Comparison of ENCODE assay signal across 24 cellular contexts in the genomic region with DNA sequence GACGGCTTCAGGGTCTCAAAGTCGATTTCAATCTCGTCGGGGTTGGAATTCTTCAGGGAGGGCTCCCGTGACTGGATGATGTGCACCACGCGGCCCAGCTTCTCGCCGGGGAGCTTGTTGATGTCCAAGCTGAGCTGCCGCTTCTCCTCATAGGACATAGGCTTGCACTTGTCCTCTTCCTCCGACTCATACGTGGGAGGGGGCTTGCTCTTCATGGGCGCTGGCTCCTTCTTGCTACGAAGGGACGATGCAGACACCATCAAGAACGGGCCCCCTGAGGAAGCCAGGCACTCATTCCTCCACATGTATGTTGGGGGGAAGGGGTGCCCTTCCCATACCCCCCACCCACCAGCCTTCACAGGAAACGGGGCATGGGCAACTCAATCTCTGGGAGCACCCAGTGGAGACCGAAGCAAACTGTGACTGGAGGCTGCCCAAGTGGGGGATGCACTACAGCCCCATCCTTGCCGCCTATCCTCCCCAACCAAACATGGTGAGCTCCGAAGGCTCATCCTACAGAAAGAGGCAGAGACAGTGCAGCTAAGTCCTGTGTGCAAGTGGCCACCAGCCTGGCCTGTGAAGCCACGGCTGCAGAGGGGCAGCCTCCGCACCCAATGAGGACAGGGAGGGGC. TPM values are rescaled to one million over a fixed set of nuclear protein-coding genes. Genes with fewer than 3 reads are reported as not detected.
DNase-seq lines count a peak whose midpoint lies in the region; ATAC-seq and TF ChIP-seq lines count a peak whose summit lies in the region.
"Had no signal": no experiment of that assay in that cellular context is flagged by ENCODE, and none has a peak within 500 bp of the region (broad histone marks: within the 10 kb centered on the region; RNA-seq: fewer than 3 reads in every experiment).

No MANE protein-coding gene starts in this region.

- no peak overlapping the region for H3K4ac ChIP-seq in IMR-90 (ENCODE audit: low read depth, low read length)

- H3K36me3 Mint-ChIP-seq in Calu3 (ENCODE audit: insufficient read depth, unreplicated experiment) (peaks cover 50% of the 10 kb centered on the region), osteocyte (ENCODE audit: unreplicated experiment) (peaks cover 49% of the 10 kb centered on the region), progenitor cell of endocrine pancreas (ENCODE audit: insufficient read depth) (peaks cover 11% of the 10 kb centered on the region)

- TF ChIP-seq CTCF in Calu3 (IDR thresholded peaks at IDR 0.05; ENCODE audit: unreplicated experiment) (no peak), IMR-90 (conservative IDR thresholded peaks at IDR 0.05; ENCODE audit: low read depth, low read length) (no peak), mammary epithelial cell (conservative IDR thresholded peaks at IDR 0.05 in 1 of 2, IDR thresholded peaks at IDR 0.05 in 1 of 2; ENCODE audit: extremely low read depth in 1 of 2, insufficient read depth in 1 of 2, low read depth in 1 of 2, low read length in 2 of 2) (no peak), osteocyte (IDR thresholded peaks at IDR 0.05) (no peak), progenitor cell of endocrine pancreas (IDR thresholded peaks at IDR 0.05; ENCODE audit: unreplicated experiment) (no peak)

- no peak for DNase-seq in Calu3
- DNase-seq in IMR-90, result no peak
- DNase-seq in mammary epithelial cell, result no peak
- no peak for DNase-seq in osteocyte (ENCODE audit: extremely low spot score, unreplicated experiment)
- DNase-seq in head of caudate nucleus, result no peak
- no peak for DNase-seq in progenitor cell of endocrine pancreas (ENCODE audit: low spot score, unreplicated experiment)
- no peak for DNase-seq in NCI-H1436 (lab: John Stamatoyannopoulos, UW)
- no peak for DNase-seq in stimulated activated CD4-positive, alpha-beta T cell treated with anti-CD3 and anti-CD28 coated beads, Interleukin-1b, Interleukin-23, amount 100 ng/mL, for 48 hours
- DNase-seq: AML-193; Caco-2; CD4-positive, CD25-positive, alpha-beta regulatory T cell; DMS153; GF-D8; GM23248; HCEC 1CT; NCI-H1105 treated with DMSO at 0.1 percent for 48 hours; NCI-H187; NCI-H2107; NCI-H510A; NCI-H748 treated with DMSO at 0.1 percent for 48 hours; NK-92 treated with Interleukin-12 subunit alpha and Interleukin-12 subunit beta, amount 100 ng/mL, for 24 hours; RPMI8226; SIG-M5 had no signal

- TF ChIP-seq POLR2A in IMR-90 (IDR thresholded peaks at IDR 0.05; ENCODE audit: low read depth, low read length), result no peak

- BruUV-seq in Calu3 (replicated peaks; lab: Mats Ljungman, UMichigan), result TSS peak; percentile 87
- BruUV-seq in IMR-90 (replicated peaks; lab: Mats Ljungman, UMichigan), result TSS peak; percentile 93
- BruUV-seq in mammary epithelial cell (replicated peaks; lab: Mats Ljungman, UMichigan), result TSS peak; percentile 96

- H3K27me3 ChIP-seq in IMR-90 (ENCODE audit: control insufficient read depth, insufficient read depth, low read length), result no peaks in the 10 kb centered on the region
- no peaks in the 10 kb centered on the region for H3K27me3 ChIP-seq in mammary epithelial cell (ENCODE audit: insufficient read depth, low read length)

- H3K4me2 ChIP-seq in IMR-90 (ENCODE audit: low read depth, low read length), result no peak overlapping the region
- no peak overlapping the region for H3K4me2 ChIP-seq in mammary epithelial cell (ENCODE audit: insufficient read depth, low read depth, low read length)

- no peak overlapping the region for H2BK5ac ChIP-seq in IMR-90 (ENCODE audit: low read depth, low read length, poor library complexity, severe bottlenecking)

- WGBS in IMR-90 (ENCODE audit: extremely low coverage in 2 of 2, insufficient read length in 1 of 2), 2 experiments, result 90% methylated on average over 12 of the region's 22 CpGs; no CpG with 5 or more reads in 1 of the 2 experiments
- WGBS in mammary epithelial cell (ENCODE audit: low coverage, missing lambda C conversion rate), result 86% methylated on average over 18 of the region's 22 CpGs

- H3K56ac ChIP-seq in IMR-90 (ENCODE audit: extremely low read depth, insufficient read depth, low read length), result no peak overlapping the region

- H3K23ac ChIP-seq in IMR-90 (ENCODE audit: low read depth, low read length), result no peak overlapping the region

- in situ Hi-C loops in IMR-90 (cut with MboI; ENCODE audit: low sequenced_read_pairs) (loop anchor here (10.0 kb wide), 1 partner anchor 141 kb away; no protein-coding TSS in a partner anchor), mammary epithelial cell (cut with MboI; ENCODE audit: low sequenced_read_pairs in 2 of 2) (loop anchor here in 1 of 2 donors (10.0 kb wide), 1 partner anchor 161 kb away; no protein-coding TSS in a partner anchor)

- CTCF ChIA-PET in Calu3 (lab: Charles Lee), result interaction anchor here (0.6 kb wide), 1 partner anchor 23 kb away, joined by 9 read pairs; a partner anchor contains a TSS
- CTCF ChIA-PET in IMR-90 (lab: Yijun Ruan, JAX), result no interaction called here
- CTCF ChIA-PET in mammary epithelial cell (lab: Charles Lee; ENCODE audit: low non-redundant PET), result no interaction called here

- TF ChIP-seq RAD21 in IMR-90 (IDR thresholded peaks at IDR 0.05; ENCODE audit: low read length), result no peak

- peaks cover 85% of the 10 kb centered on the region for H4K20me1 ChIP-seq in IMR-90 (ENCODE audit: insufficient read depth, low read length)
- H4K20me1 ChIP-seq in mammary epithelial cell (ENCODE audit: insufficient read depth, low read length), result peaks cover 3% of the 10 kb centered on the region

- peaks cover 19% of the 10 kb centered on the region for H3K4me1 ChIP-seq in IMR-90 (ENCODE audit: control insufficient read depth, insufficient read depth, low read length)
- peaks cover 20% of the 10 kb centered on the region for H3K4me1 ChIP-seq in mammary epithelial cell (ENCODE audit: insufficient read depth, low read length)

- H3K4me1 Mint-ChIP-seq in Calu3 (ENCODE audit: low read depth, unreplicated experiment) (no peaks in the 10 kb centered on the region), osteocyte (ENCODE audit: unreplicated experiment) (peaks cover 40% of the 10 kb centered on the region), progenitor cell of endocrine pancreas (ENCODE audit: low read depth) (peaks cover 2% of the 10 kb centered on the region)

- no peak for ATAC-seq in IMR-90 (ENCODE audit: low read depth)
- ATAC-seq: SK-N-SH treated with all-trans-retinoic acid at 6 μM for 48 hours had no signal

- peaks cover 14% of the 10 kb centered on the region for H3K9me1 ChIP-seq in IMR-90 (ENCODE audit: insufficient read depth, low read length)

- H3K18ac ChIP-seq in IMR-90 (ENCODE audit: low read depth, low read length), result no peak overlapping the region

- H2AFZ ChIP-seq in IMR-90 (replicated peaks; ENCODE audit: low read length, poor library complexity) (no peak overlapping the region), mammary epithelial cell (ENCODE audit: low read depth, low read length) (no peak overlapping the region)
- H2AFZ ChIP-seq: GM23248 had no signal

- dilution Hi-C loops in IMR-90 (cut with HindIII; ENCODE audit: low sequenced_read_pairs, unreplicated experiment), result no loop called here
- dilution Hi-C loops in mammary epithelial cell (cut with HindIII; ENCODE audit: low sequenced_read_pairs), result no loop called here

- no peak overlapping the region for H4K91ac ChIP-seq in IMR-90 (ENCODE audit: insufficient read depth, low read depth, low read length)

- H3K27me3 Mint-ChIP-seq in Calu3 (ENCODE audit: unreplicated experiment) (no peaks in the 10 kb centered on the region), osteocyte (ENCODE audit: unreplicated experiment) (no peaks in the 10 kb centered on the region), progenitor cell of endocrine pancreas (no peaks in the 10 kb centered on the region)
- H3K27me3 Mint-ChIP-seq: CD4-positive, CD25-positive, alpha-beta regulatory T cell had no signal

- no peak overlapping the region for H3K14ac ChIP-seq in IMR-90 (replicated peaks; ENCODE audit: low read depth, low read length)

- no peaks in the 10 kb centered on the region for H3K9me3 Mint-ChIP-seq in Calu3 (ENCODE audit: low read depth, unreplicated experiment)
- H3K9me3 Mint-ChIP-seq in osteocyte (ENCODE audit: unreplicated experiment), result no peaks in the 10 kb centered on the region
- H3K9me3 Mint-ChIP-seq in progenitor cell of endocrine pancreas (ENCODE audit: low read depth), result no peaks in the 10 kb centered on the region

- H2BK20ac ChIP-seq in IMR-90 (ENCODE audit: low read depth, low read length), result no peak overlapping the region

- H2BK120ac ChIP-seq in IMR-90 (ENCODE audit: low read depth, low read length), result no peak overlapping the region

- POLR2A ChIA-PET in IMR-90 (lab: Charles Lee; ENCODE audit: unreplicated experiment), result no interaction called here

- H3K4me3 ChIP-seq in IMR-90 (ENCODE audit: insufficient read depth, low read depth, low read length) (no peak overlapping the region), mammary epithelial cell (replicated peaks in 1 of 3; ENCODE audit: insufficient read depth in 1 of 3, low read depth in 2 of 3, low read length in 3 of 3) (no peak overlapping the region)
- H3K4me3 ChIP-seq: GM23248 had no signal

- no peak overlapping the region for H4K5ac ChIP-seq in IMR-90 (ENCODE audit: low read depth, low read length)

- H3K27ac ChIP-seq in IMR-90 (ENCODE audit: insufficient read depth, low read length) (no peak overlapping the region), mammary epithelial cell (ENCODE audit: insufficient read depth, low read depth, low read length) (no peak overlapping the region)
- H3K27ac ChIP-seq: GM23248 had no signal

- H3K79me2 ChIP-seq in mammary epithelial cell (ENCODE audit: insufficient read depth, low read length), result peaks cover 71% of the 10 kb centered on the region

- no peak overlapping the region for H2AK9ac ChIP-seq in IMR-90 (replicated peaks; ENCODE audit: low read depth, low read length, poor library complexity)

- H4K8ac ChIP-seq in IMR-90 (ENCODE audit: low read depth in 2 of 2, low read length in 2 of 2), result no peak overlapping the region

- H2AK5ac ChIP-seq in IMR-90 (ENCODE audit: low read depth, low read length), result no peak overlapping the region

- no peak overlapping the region for H3K9ac ChIP-seq in IMR-90 (ENCODE audit: low read depth, low read length)
- H3K9ac ChIP-seq in mammary epithelial cell (ENCODE audit: insufficient read depth, low read length), result no peak overlapping the region
- H3K9ac ChIP-seq: GM23248 had no signal

- H3K36me3 ChIP-seq in IMR-90 (ENCODE audit: control insufficient read depth, insufficient read depth, low read length) (peaks cover 79% of the 10 kb centered on the region), mammary epithelial cell (ENCODE audit: insufficient read depth, low read length) (peaks cover 42% of the 10 kb centered on the region)

- intact Hi-C loops in Calu3 (cut with micrococcal nuclease; ENCODE audit: unreplicated experiment) (no loop called here), IMR-90 (cut with micrococcal nuclease) (no loop called here), mammary epithelial cell (cut with micrococcal nuclease) (no loop called here), head of caudate nucleus (cut with DNase I) (no loop called here)

- H3K27ac Mint-ChIP-seq in Calu3 (ENCODE audit: unreplicated experiment) (no peak overlapping the region), osteocyte (ENCODE audit: unreplicated experiment) (peak overlapping the region; percentile 28), progenitor cell of endocrine pancreas (no peak overlapping the region)

- H3K4me3 Mint-ChIP-seq in Calu3 (ENCODE audit: low read depth, unreplicated experiment) (no peak overlapping the region), osteocyte (ENCODE audit: unreplicated experiment) (no peak overlapping the region), progenitor cell of endocrine pancreas (ENCODE audit: low read depth) (no peak overlapping the region)
- H3K4me3 Mint-ChIP-seq: CD4-positive, CD25-positive, alpha-beta regulatory T cell had no signal

- peaks cover 40 to 94% of the 10 kb centered on the region in 2 experiments for H3K79me1 ChIP-seq in IMR-90 (ENCODE audit: low read depth in 1 of 2, low read length in 2 of 2)

- no peak overlapping the region for H2BK15ac ChIP-seq in IMR-90 (ENCODE audit: low read depth, low read length)

- H3K9me3 ChIP-seq in IMR-90 (ENCODE audit: control insufficient read depth, insufficient read depth, low read length) (no peaks in the 10 kb centered on the region), mammary epithelial cell (replicated peaks; ENCODE audit: insufficient read depth, low read length) (no peaks in the 10 kb centered on the region)
- H3K9me3 ChIP-seq: Caco-2 had no signal

RNA-seq across cellular contexts. Expression of a gene that starts 23.2 kb away (rescaled TPM):
- total RNA-seq in Calu3 (2022), result 0.86 and 1.0 TPM in 2 replicates
- 0.18 TPM in 1 of 2 replicates, not detected in the other for total RNA-seq in IMR-90 (2012; rRNA removed)
- 0.12 and 0.16 TPM in 2 replicates for polyA plus RNA-seq in IMR-90 (2012; rRNA removed)
- polyA plus RNA-seq in IMR-90 (2012; cell fraction: cytosol; rRNA removed), result 0.08 and 0.09 TPM in 2 replicates
- 0.78 and 1.2 TPM in 2 replicates for polyA plus RNA-seq in IMR-90 (2012; cell fraction: nucleus; rRNA removed; ENCODE audit: low replicate concordance)
- total RNA-seq in mammary epithelial cell, result under 1 TPM; 0.17 to 0.47 TPM
- polyA plus RNA-seq in mammary epithelial cell, result 0.06 TPM
- polyA minus RNA-seq in mammary epithelial cell, result not detected
- total RNA-seq in osteocyte, result not detected in 2 replicates
- 7.1 and 7.8 TPM in 2 replicates for total RNA-seq in progenitor cell of endocrine pancreas
- total RNA-seq: GM23248 had no signal
- polyA plus RNA-seq: CD4-positive, CD25-positive, alpha-beta regulatory T cell; GM23248 had no signal

RNA-seq across cellular contexts. Expression of a gene that starts 54.7 kb away (rescaled TPM):
- total RNA-seq in Calu3 (2022) (32.6 and 44.7 TPM in 2 replicates), IMR-90 (2012; rRNA removed) (5.9 and 7.2 TPM in 2 replicates), mammary epithelial cell (10 to 100 TPM; 15.1 to 44.7 TPM), osteocyte (178 and 200 TPM in 2 replicates), progenitor cell of endocrine pancreas (201 and 203 TPM in 2 replicates)
- polyA plus RNA-seq in IMR-90 (2012; rRNA removed) (25.1 and 29.6 TPM in 2 replicates), mammary epithelial cell (7.3 TPM)
- 17.9 and 34.4 TPM in 2 replicates for polyA plus RNA-seq in IMR-90 (2012; cell fraction: cytosol; rRNA removed)
- 19.2 and 47.3 TPM in 2 replicates for polyA plus RNA-seq in IMR-90 (2012; cell fraction: nucleus; rRNA removed; ENCODE audit: low replicate concordance)
- 50.0 TPM for polyA minus RNA-seq in mammary epithelial cell
- total RNA-seq: CD4-positive, CD25-positive, alpha-beta regulatory T cell had no signal
- polyA plus RNA-seq: CD4-positive, CD25-positive, alpha-beta regulatory T cell had no signal
